In genomic region chr15:91939432-91939831, GRCh38 we compare ENCODE assay signal across 1 cellular context.
TF ChIP-seq lines count a peak whose summit lies in the region.

No MANE protein-coding gene starts in this region.

TF ChIP-seq in SK-N-SH treated with all-trans-retinoic acid at 6 μM for 48 hours, 23 proteins besides CTCF, POLR2A, EP300 and RAD21 (continued from another document):
- TF ChIP-seq TSHZ2 (CRISPR knock-in tag; IDR thresholded peaks at IDR 0.05) (no peak), CSRNP3 (CRISPR knock-in tag; IDR thresholded peaks at IDR 0.05) (no peak), ZFP30 (CRISPR knock-in tag; IDR thresholded peaks at IDR 0.05) (no peak), SNAI2 (CRISPR knock-in tag; IDR thresholded peaks at IDR 0.05) (no peak), ISL1 (CRISPR knock-in tag; IDR thresholded peaks at IDR 0.05) (no peak), ZFP3 (CRISPR knock-in tag; IDR thresholded peaks at IDR 0.05) (no peak), PPARA (CRISPR knock-in tag; IDR thresholded peaks at IDR 0.05; ENCODE audit: borderline replicate concordance) (no peak), PATZ1 (CRISPR knock-in tag; IDR thresholded peaks at IDR 0.05; ENCODE audit: borderline replicate concordance) (no peak), CREB5 (CRISPR knock-in tag; IDR thresholded peaks at IDR 0.05; ENCODE audit: low read depth) (no peak), TCF4 (CRISPR knock-in tag; IDR thresholded peaks at IDR 0.05; ENCODE audit: borderline replicate concordance) (no peak)
TF ChIP-seq in SK-N-SH treated with all-trans-retinoic acid at 6 μM for 48 hours: peak in this region for 0.
